In genomic region chr11:114400974-114401223, GRCh38 we compare ENCODE assay signal across 8 cellular contexts. TPM values are rescaled to one million over a fixed set of nuclear protein-coding genes. Genes with fewer than 3 reads are reported as not detected.
DNase-seq lines count a peak whose midpoint lies in the region; ATAC-seq and TF ChIP-seq lines count a peak whose summit lies in the region.

No MANE protein-coding gene starts in this region.

- no peak overlapping the region for H4K91ac ChIP-seq in neuronal stem cell (ENCODE audit: low read depth, low read length, poor library complexity)

- no peak overlapping the region for H3K14ac ChIP-seq in neuronal stem cell (ENCODE audit: low read length)

- H3K79me1 ChIP-seq in neuronal stem cell (ENCODE audit: low read depth, low read length), result no peaks in the 10 kb centered on the region

- H3K36me3 Mint-ChIP-seq in CD4-positive, CD25-positive, alpha-beta regulatory T cell, result peaks cover 22% of the 10 kb centered on the region
- H3K36me3 Mint-ChIP-seq in endothelial cell (ENCODE audit: low read depth, unreplicated experiment), result no peaks in the 10 kb centered on the region

- intact Hi-C loops in OCI-LY7 (cut with micrococcal nuclease; ENCODE audit: unreplicated experiment) (loop anchor here (1.0 to 10.0 kb wide), 3 partner anchors 38 to 526 kb away; partner anchors contain the start of genes REXO2 and USP28), sciatic nerve (cut with DNase I) (no loop called here)

- peak overlapping the region; percentile 97 for H2BK5ac ChIP-seq in neuronal stem cell (ENCODE audit: low read length)

- H3K27me3 Mint-ChIP-seq in CD4-positive, CD25-positive, alpha-beta regulatory T cell, result no peaks in the 10 kb centered on the region
- peaks cover 10% of the 10 kb centered on the region for H3K27me3 Mint-ChIP-seq in endothelial cell (ENCODE audit: unreplicated experiment)

- H2AFZ ChIP-seq in OCI-LY7 (ENCODE audit: low read length), result peak overlapping the region; percentile 62; the same call in 1 of the 2 replicates
- peak overlapping the region; percentile 90 for H2AFZ ChIP-seq in neuronal stem cell (ENCODE audit: low read length)

- H4K20me1 ChIP-seq in OCI-LY7 (ENCODE audit: insufficient read depth, low read length), result no peaks in the 10 kb centered on the region; the same call in 1 of the 2 replicates

- no peaks in the 10 kb centered on the region for H3K27me3 ChIP-seq in CD4-positive, CD25-positive, alpha-beta regulatory T cell (ENCODE audit: control insufficient read depth, insufficient read depth, low read length)
- H3K27me3 ChIP-seq in neuronal stem cell (ENCODE audit: control insufficient read depth in 3 of 3, insufficient read depth in 3 of 3, low read depth in 1 of 3, low read length in 3 of 3), result no peaks in the 10 kb centered on the region

- no peaks in the 10 kb centered on the region for H3K9me3 ChIP-seq in CD4-positive, CD25-positive, alpha-beta regulatory T cell (ENCODE audit: control insufficient read depth in 2 of 2, low read length in 2 of 2)
- H3K9me3 ChIP-seq in OCI-LY7 (ENCODE audit: low read length) (no peaks in the 10 kb centered on the region), neuronal stem cell (replicated peaks in 1 of 2; ENCODE audit: control insufficient read depth in 2 of 2, insufficient read depth in 1 of 2, low read depth in 1 of 2, low read length in 2 of 2) (no peaks in the 10 kb centered on the region)

- peaks cover 15% of the 10 kb centered on the region for H3K36me3 ChIP-seq in CD4-positive, CD25-positive, alpha-beta regulatory T cell (ENCODE audit: control insufficient read depth, insufficient read depth, low read length)
- H3K36me3 ChIP-seq in OCI-LY7 (ENCODE audit: insufficient read depth, low read length), result peaks cover 39% of the 10 kb centered on the region
- peaks cover 0 to 35% of the 10 kb centered on the region in 2 donors for H3K36me3 ChIP-seq in neuronal stem cell (replicated peaks in 1 of 2; ENCODE audit: control insufficient read depth in 2 of 2, insufficient read depth in 2 of 2, low read length in 2 of 2)

- H3K79me2 ChIP-seq in OCI-LY7 (ENCODE audit: insufficient read depth, low read depth, low read length), result peaks cover 68% of the 10 kb centered on the region

- H3K4me3 ChIP-seq in CD4-positive, CD25-positive, alpha-beta regulatory T cell (ENCODE audit: low read depth, low read length), result peak overlapping the region; percentile 100
- H3K4me3 ChIP-seq in OCI-LY7 (ENCODE audit: low read depth, low read length, poor library complexity, severe bottlenecking) (peak overlapping the region; percentile 79), neuronal stem cell (ENCODE audit: low read length in 2 of 2) (peak overlapping the region; percentile 85 to 95)

- H3K27ac ChIP-seq in CD4-positive, CD25-positive, alpha-beta regulatory T cell (ENCODE audit: insufficient read depth, low read length, poor library complexity, severe bottlenecking), result peak overlapping the region; percentile 97
- H3K27ac ChIP-seq in OCI-LY7 (ENCODE audit: low read depth, low read length, poor library complexity, severe bottlenecking) (peak overlapping the region; percentile 67), neuronal stem cell (replicated peaks; ENCODE audit: low read length) (peak overlapping the region; percentile 89)

- no peak overlapping the region for H2BK15ac ChIP-seq in neuronal stem cell (ENCODE audit: low read length)

- no CpG with 5 or more reads among the region's 3 CpGs for WGBS in neuronal stem cell (ENCODE audit: extremely low coverage in 2 of 2, insufficient read length in 2 of 2, insufficient replicate concordance in 1 of 2), 2 donors

- H3K9ac ChIP-seq in neuronal stem cell (ENCODE audit: low read depth, low read length, poor library complexity), result peak overlapping the region; percentile 97

- peaks cover 44% of the 10 kb centered on the region for H3K4me1 ChIP-seq in CD4-positive, CD25-positive, alpha-beta regulatory T cell (ENCODE audit: control insufficient read depth, insufficient read depth, low read length, poor library complexity, severe bottlenecking)
- H3K4me1 ChIP-seq in OCI-LY7 (ENCODE audit: insufficient read depth, low read length, poor library complexity, severe bottlenecking) (peaks cover 30% of the 10 kb centered on the region), neuronal stem cell (ENCODE audit: control insufficient read depth in 2 of 2, insufficient read depth in 1 of 2, low read depth in 1 of 2, low read length in 2 of 2) (peaks cover 2 to 4% of the 10 kb centered on the region in 2 donors)

- CTCF ChIA-PET in OCI-LY7 (lab: Charles Lee; ENCODE audit: unreplicated experiment), result no interaction called here

- H3K9me3 Mint-ChIP-seq in CD4-positive, CD25-positive, alpha-beta regulatory T cell, result no peaks in the 10 kb centered on the region
- no peaks in the 10 kb centered on the region for H3K9me3 Mint-ChIP-seq in endothelial cell (ENCODE audit: unreplicated experiment)

- H3K4me2 ChIP-seq in OCI-LY7 (ENCODE audit: low read length), result peak overlapping the region; percentile 95
- peak overlapping the region; percentile 37 for H3K4me2 ChIP-seq in neuronal stem cell (ENCODE audit: insufficient read depth, low read length, poor library complexity, severe bottlenecking)

- POLR2A ChIA-PET in OCI-LY7 (lab: Charles Lee), result no interaction called here

- TSS peak; percentile 76 for BruUV-seq in OCI-LY7 (replicated peaks; lab: Mats Ljungman, UMichigan)

- peak overlapping the region; percentile 84 for H3K18ac ChIP-seq in neuronal stem cell (ENCODE audit: low read length)

- peak overlapping the region; percentile 96 to 98 (median 96) for H3K4me3 Mint-ChIP-seq in CD4-positive, CD25-positive, alpha-beta regulatory T cell
- H3K4me3 Mint-ChIP-seq in endothelial cell (ENCODE audit: unreplicated experiment), result peak overlapping the region; percentile 100

- H4K8ac ChIP-seq in neuronal stem cell (ENCODE audit: low read depth, low read length), result peak overlapping the region; percentile 43

- peaks cover 40 to 82% (median 49%) of the 10 kb centered on the region in 4 donors for H3K4me1 Mint-ChIP-seq in CD4-positive, CD25-positive, alpha-beta regulatory T cell
- peaks cover 21% of the 10 kb centered on the region for H3K4me1 Mint-ChIP-seq in endothelial cell (ENCODE audit: unreplicated experiment)

- H3K4ac ChIP-seq in neuronal stem cell (ENCODE audit: low read length), result no peak overlapping the region

- ATAC-seq in CD4-positive, CD25-positive, alpha-beta regulatory T cell (ENCODE audit: low read depth in 2 of 2), result no peak
- ATAC-seq in GM19452 (IDR thresholded peaks at IDR 0.05; ENCODE audit: unreplicated experiment) (no peak), sciatic nerve (no peak)

- H2BK12ac ChIP-seq in neuronal stem cell (ENCODE audit: low read length), result no peak overlapping the region

- DNase-seq in CD4-positive, CD25-positive, alpha-beta regulatory T cell, result no peak
- DNase-seq in OCI-LY7 (ENCODE audit: low spot score) (no peak), endothelial cell (ENCODE audit: low spot score) (no peak), neuronal stem cell (ENCODE audit: low spot score) (no peak), sciatic nerve (ENCODE audit: low spot score) (no peak), NCI-H2196 (lab: John Stamatoyannopoulos, UW; ENCODE audit: unreplicated experiment) (no peak), DMS153 treated with DMSO at 0.1 percent for 48 hours (lab: John Stamatoyannopoulos, UW; ENCODE audit: unreplicated experiment) (no peak)

- peak; percentile 12; the same call in 1 of the 2 replicates for TF ChIP-seq CTCF in OCI-LY7 (conservative IDR thresholded peaks at IDR 0.05; ENCODE audit: low read length)
- no peak for TF ChIP-seq CTCF in endothelial cell (IDR thresholded peaks at IDR 0.05; ENCODE audit: unreplicated experiment)

- no peaks in the 10 kb centered on the region for H3K9me2 ChIP-seq in OCI-LY7 (ENCODE audit: insufficient read depth, low read length)

- peak overlapping the region; percentile 76 for H3K23ac ChIP-seq in neuronal stem cell (ENCODE audit: low read depth, low read length, poor library complexity)

- H2AK5ac ChIP-seq in neuronal stem cell (ENCODE audit: low read depth, low read length), result peak overlapping the region; percentile 81

- H3K27ac Mint-ChIP-seq in CD4-positive, CD25-positive, alpha-beta regulatory T cell, result peak overlapping the region; percentile 99
- peak overlapping the region; percentile 99 for H3K27ac Mint-ChIP-seq in endothelial cell (ENCODE audit: unreplicated experiment)

- peak overlapping the region; percentile 35 for H2BK120ac ChIP-seq in neuronal stem cell (ENCODE audit: low read depth, low read length)

RNA-seq across cellular contexts. Expression of gene RBM7, which starts 0.4 kb away (rescaled TPM):
- total RNA-seq in CD4-positive, CD25-positive, alpha-beta regulatory T cell, result 57.2 TPM
- polyA plus RNA-seq in CD4-positive, CD25-positive, alpha-beta regulatory T cell, result 10 to 100 TPM; 28.7 to 37.1 (median 30.6) TPM
- 21.3 and 28.6 TPM in 2 replicates for total RNA-seq in OCI-LY7 (2014; rRNA removed; shearing (Covaris generic))
- total RNA-seq in OCI-LY7 (2022) (26.3 and 28.6 TPM in 2 replicates), endothelial cell (ENCODE audit: unreplicated experiment) (44.8 TPM), sciatic nerve (30.9 TPM)
- 29.2 TPM for polyA plus RNA-seq in neuronal stem cell (2013, experiment 1 of 2)
- 29.7 TPM for polyA plus RNA-seq in neuronal stem cell (2013, experiment 2 of 2)

RNA-seq across cellular contexts. Expression of gene C11orf71, which starts 0.6 kb away (rescaled TPM):
- 15.4 TPM for total RNA-seq in CD4-positive, CD25-positive, alpha-beta regulatory T cell
- polyA plus RNA-seq in CD4-positive, CD25-positive, alpha-beta regulatory T cell, result 10 to 100 TPM; 11.4 to 17.2 (median 16.0) TPM
- total RNA-seq in OCI-LY7 (2014; rRNA removed; shearing (Covaris generic)), result 13.5 and 28.7 TPM in 2 replicates
- total RNA-seq in OCI-LY7 (2022) (12.8 and 13.2 TPM in 2 replicates), endothelial cell (ENCODE audit: unreplicated experiment) (6.7 TPM), sciatic nerve (8.5 TPM)
- polyA plus RNA-seq in neuronal stem cell (2013, experiment 1 of 2), result 10.4 TPM
- polyA plus RNA-seq in neuronal stem cell (2013, experiment 2 of 2), result 9.8 TPM

RNA-seq across cellular contexts. Expression of gene REXO2, which starts 38.4 kb away (rescaled TPM):
- total RNA-seq in CD4-positive, CD25-positive, alpha-beta regulatory T cell, result 44.1 TPM
- 10 to 100 TPM; 70.3 to 88.5 (median 77.0) TPM for polyA plus RNA-seq in CD4-positive, CD25-positive, alpha-beta regulatory T cell
- 59.9 and 69.3 TPM in 2 replicates for total RNA-seq in OCI-LY7 (2014; rRNA removed; shearing (Covaris generic))
- total RNA-seq in OCI-LY7 (2022) (65.0 and 69.3 TPM in 2 replicates), endothelial cell (ENCODE audit: unreplicated experiment) (71.6 TPM), sciatic nerve (80.4 TPM)
- polyA plus RNA-seq in neuronal stem cell (2013, experiment 1 of 2), result 42.3 TPM
- polyA plus RNA-seq in neuronal stem cell (2013, experiment 2 of 2), result 43.4 TPM
